In the genomic region with DNA sequence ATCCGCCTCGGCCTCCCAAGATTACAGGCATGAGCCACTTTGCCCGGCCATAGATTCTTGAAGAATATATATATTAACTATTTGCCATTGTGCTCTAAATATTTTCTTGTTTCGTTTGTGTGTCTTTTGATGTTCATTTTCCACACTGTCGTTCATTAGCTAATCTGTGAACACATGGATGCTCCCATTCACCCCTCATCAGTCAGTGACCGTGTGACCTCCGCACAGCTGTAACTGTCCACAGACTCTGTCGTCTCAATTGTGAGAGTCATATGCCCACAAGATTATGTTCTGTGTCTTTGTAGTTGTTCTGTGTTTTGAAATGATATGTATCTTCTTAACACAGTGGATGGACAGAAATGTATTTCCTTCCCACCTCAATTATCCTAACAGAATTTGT, we compare ENCODE assay signal across 25 cellular contexts. TPM values are rescaled to one million over a fixed set of nuclear protein-coding genes. Genes with fewer than 3 reads are reported as not detected.
DNase-seq lines count a peak whose midpoint lies in the region; ATAC-seq and TF ChIP-seq lines count a peak whose summit lies in the region.
"Had no signal": no experiment of that assay in that cellular context is flagged by ENCODE, and none has a peak within 500 bp of the region (broad histone marks: within the 10 kb centered on the region; RNA-seq: fewer than 3 reads in every experiment).

No MANE protein-coding gene starts in this region.

- no peak overlapping the region for H3K4me3 Mint-ChIP-seq in immature natural killer cell
- no peak overlapping the region for H3K4me3 Mint-ChIP-seq in type B pancreatic cell
- H3K4me3 Mint-ChIP-seq: central memory CD8-positive, alpha-beta T cell; stimulated activated naive CD8-positive, alpha-beta T cell treated with anti-CD3 and anti-CD28 coated beads, Interleukin-15, amount 100 ng/mL, for 72 hours; T-helper 2 cell treated with Interferon-gamma antibody and Interleukin-4, amounts not matched to agents 5 μg/mL and 100 μg/mL, for 36 hours had no signal

- H3K27ac Mint-ChIP-seq in immature natural killer cell, result peak overlapping the region in 5 of 6 donors; percentile 0 to 82 (median 23)
- no peak overlapping the region for H3K27ac Mint-ChIP-seq in type B pancreatic cell
- H3K27ac Mint-ChIP-seq: stimulated activated naive CD8-positive, alpha-beta T cell treated with anti-CD3 and anti-CD28 coated beads, Interleukin-15, amount 100 ng/mL, for 72 hours; T-helper 2 cell treated with Interferon-gamma antibody and Interleukin-4, amounts not matched to agents 5 μg/mL and 100 μg/mL, for 36 hours had no signal

- 86 to 87% methylated on average over 8 of the region's 8 CpGs for WGBS in heart right ventricle, 2 donors
- WGBS in upper lobe of left lung, 2 donors, result 72 to 90% methylated on average over 8 of the region's 8 CpGs
- WGBS in smooth muscle cell (ENCODE audit: low lambda C conversion rate), result 85% methylated on average over 8 of the region's 8 CpGs

- no peak for TF ChIP-seq CTCF in heart right ventricle (IDR thresholded peaks at IDR 0.05)
- TF ChIP-seq CTCF in upper lobe of left lung (IDR thresholded peaks at IDR 0.05), result no peak
- TF ChIP-seq CTCF in type B pancreatic cell (conservative IDR thresholded peaks at IDR 0.05), result no peak
- TF ChIP-seq CTCF in smooth muscle cell (IDR thresholded peaks at IDR 0.05; ENCODE audit: borderline replicate concordance, insufficient read depth, poor library complexity, severe bottlenecking), result no peak

- H3K4me1 ChIP-seq in heart right ventricle (peaks cover 9 to 57% (median 40%) of the 10 kb centered on the region in 9 donors), rectal smooth muscle tissue (ENCODE audit: control insufficient read depth, insufficient read depth, low read length) (peaks cover 42% of the 10 kb centered on the region), upper lobe of left lung (peaks cover 0 to 13% (median 6%) of the 10 kb centered on the region in 4 donors), smooth muscle cell (ENCODE audit: low read depth) (no peaks in the 10 kb centered on the region)
- H3K4me1 ChIP-seq: left lung had no signal

- no peak for TF ChIP-seq POLR2A in upper lobe of left lung (IDR thresholded peaks at IDR 0.05)

- H2AFZ ChIP-seq in smooth muscle cell (ENCODE audit: low read depth), result no peak overlapping the region

- no peak overlapping the region for H3K4me3 ChIP-seq in heart right ventricle
- H3K4me3 ChIP-seq in rectal smooth muscle tissue (ENCODE audit: low read length), result no peak overlapping the region
- no peak overlapping the region for H3K4me3 ChIP-seq in upper lobe of left lung
- H3K4me3 ChIP-seq in smooth muscle cell, result no peak overlapping the region
- H3K4me3 ChIP-seq: adrenal gland, left lung had no signal

- H3K27ac ChIP-seq in heart right ventricle (peak overlapping the region in 7 of 10 donors; percentile 79 to 97 (median 89)), rectal smooth muscle tissue (ENCODE audit: low read depth, low read length) (peak overlapping the region; percentile 97), upper lobe of left lung (peak overlapping the region in 3 of 4 donors; percentile 48 to 65 (median 53)), smooth muscle cell (ENCODE audit: low read depth) (no peak overlapping the region)
- H3K27ac ChIP-seq: left lung, WERI-Rb-1 had no signal

- H3K27me3 Mint-ChIP-seq in immature natural killer cell (ENCODE audit: low read depth in 3 of 3) (peaks cover 1 to 5% (median 2%) of the 10 kb centered on the region in 3 donors), type B pancreatic cell (peaks cover 2% of the 10 kb centered on the region)
- H3K27me3 Mint-ChIP-seq: central memory CD8-positive, alpha-beta T cell; stimulated activated naive CD8-positive, alpha-beta T cell treated with anti-CD3 and anti-CD28 coated beads, Interleukin-15, amount 100 ng/mL, for 72 hours had no signal

- H3K36me3 ChIP-seq in heart right ventricle, result no peaks in the 10 kb centered on the region
- no peaks in the 10 kb centered on the region for H3K36me3 ChIP-seq in rectal smooth muscle tissue (ENCODE audit: control insufficient read depth, insufficient read depth, low read length)
- H3K36me3 ChIP-seq in upper lobe of left lung, result no peaks in the 10 kb centered on the region
- no peaks in the 10 kb centered on the region for H3K36me3 ChIP-seq in smooth muscle cell (ENCODE audit: low read depth)
- H3K36me3 ChIP-seq: adrenal gland, left lung, WERI-Rb-1 had no signal

- intact Hi-C loops in heart right ventricle (cut with DNase I), result no loop called here
- intact Hi-C loops in cardiac septum (cut with DNase I), result no loop called here

- H3K9me3 ChIP-seq in heart right ventricle (no peaks in the 10 kb centered on the region), upper lobe of left lung (no peaks in the 10 kb centered on the region), smooth muscle cell (replicated peaks; ENCODE audit: low read depth) (no peaks in the 10 kb centered on the region)
- H3K9me3 ChIP-seq: adrenal gland, BE2C, Caco-2, left lung, SK-N-SH had no signal

- H3K9ac ChIP-seq in rectal smooth muscle tissue (ENCODE audit: low read length) (no peak overlapping the region), smooth muscle cell (ENCODE audit: low read depth) (no peak overlapping the region)
- H3K9ac ChIP-seq: SK-N-SH had no signal

- H3K79me2 ChIP-seq in smooth muscle cell (ENCODE audit: low read depth), result no peaks in the 10 kb centered on the region

- H3F3A ChIP-seq in smooth muscle cell (ENCODE audit: low read depth), result no peaks in the 10 kb centered on the region

- H3K9me3 Mint-ChIP-seq in immature natural killer cell (no peaks in the 10 kb centered on the region), type B pancreatic cell (no peaks in the 10 kb centered on the region)
- H3K9me3 Mint-ChIP-seq: central memory CD8-positive, alpha-beta T cell; stimulated activated naive CD8-positive, alpha-beta T cell treated with anti-CD3 and anti-CD28 coated beads, Interleukin-15, amount 100 ng/mL, for 72 hours; T-helper 2 cell treated with Interferon-gamma antibody and Interleukin-4, amounts not matched to agents 5 μg/mL and 100 μg/mL, for 36 hours had no signal

- no peak overlapping the region for H3K4me2 ChIP-seq in smooth muscle cell
- H3K4me2 ChIP-seq: SK-N-SH had no signal

- peaks cover 17 to 35% of the 10 kb centered on the region in 2 donors for H3K4me1 Mint-ChIP-seq in immature natural killer cell
- H3K4me1 Mint-ChIP-seq in type B pancreatic cell (ENCODE audit: unreplicated experiment), result peaks cover 4% of the 10 kb centered on the region

- H3K36me3 Mint-ChIP-seq in immature natural killer cell (no peaks in the 10 kb centered on the region), type B pancreatic cell (no peaks in the 10 kb centered on the region)

- DNase-seq in heart right ventricle (no peak), cardiac septum (ENCODE audit: low spot score) (no peak), immature natural killer cell (no peak), upper lobe of left lung (no peak), type B pancreatic cell (ENCODE audit: extremely low spot score, unreplicated experiment) (no peak), dedifferentiated amniotic fluid mesenchymal stem cell (ENCODE audit: extremely low spot score) (no peak), smooth muscle cell (lab: John Stamatoyannopoulos, UW; ENCODE audit: unreplicated experiment) (no peak)
- DNase-seq: adrenal gland; BE2C; Caco-2; effector CD8-positive, alpha-beta T cell; left lung; NCI-H1105; NCI-H2029 treated with DMSO at 0.1 percent for 48 hours; NCI-H446; NK-92 treated with Interleukin-12 subunit alpha and Interleukin-12 subunit beta, amount 100 ng/mL, for 24 hours; SK-N-SH; stimulated activated CD4-positive, alpha-beta T cell treated with anti-CD3 and anti-CD28 coated beads, Interleukin-2, amount 100 ng/mL, for 24 hours; stimulated activated naive CD8-positive, alpha-beta T cell treated with anti-CD3 and anti-CD28 coated beads, Interleukin-15, amount 100 ng/mL, for 72 hours; WERI-Rb-1 had no signal

- ATAC-seq in heart right ventricle (no peak), upper lobe of left lung (ENCODE audit: low FRiP score in 2 of 2) (no peak)
- ATAC-seq: esophagus mucosa; stimulated activated naive CD8-positive, alpha-beta T cell treated with anti-CD3 and anti-CD28 coated beads, Interleukin-15, amount 100 ng/mL, for 72 hours had no signal

- H4K20me1 ChIP-seq in smooth muscle cell (ENCODE audit: low read depth), result no peaks in the 10 kb centered on the region

- TF ChIP-seq EP300 in upper lobe of left lung (IDR thresholded peaks at IDR 0.05), result no peak

- H3K27me3 ChIP-seq in heart right ventricle, result no peaks in the 10 kb centered on the region
- H3K27me3 ChIP-seq in rectal smooth muscle tissue (ENCODE audit: control insufficient read depth, insufficient read depth, low read length), result no peaks in the 10 kb centered on the region
- H3K27me3 ChIP-seq in upper lobe of left lung, result no peaks in the 10 kb centered on the region
- H3K27me3 ChIP-seq in smooth muscle cell (ENCODE audit: low read depth), result no peaks in the 10 kb centered on the region
- H3K27me3 ChIP-seq: adrenal gland, BE2C, left lung had no signal

RNA-seq across cellular contexts. Expression of a gene that starts 29.6 kb away (rescaled TPM):
- total RNA-seq in heart right ventricle (100 to 1,000 TPM in 8 of 10 donors, 10 to 100 TPM in 2; 52.7 to 428 (median 162) TPM), cardiac septum (253 TPM), upper lobe of left lung (10 to 100 TPM in 3 of 6 donors, 1 to 10 TPM in 3; 3.4 to 14.4 (median 9.9) TPM), type B pancreatic cell (ENCODE audit: low replicate concordance) (11.3 and 23.8 TPM in 2 replicates), smooth muscle cell (11.1 and 24.0 TPM in 2 replicates)
- polyA plus RNA-seq in heart right ventricle (1,000 to 10,000 TPM in 1 of 2 donors, 100 to 1,000 TPM in 1; 288 to 1,549 TPM), immature natural killer cell (100 to 1,000 TPM in 1 of 3 donors, 10 to 100 TPM in 2; 70.8 to 292 (median 96.5) TPM), smooth muscle cell (70.8 and 72.0 TPM in 2 replicates)
- total RNA-seq: H4 had no signal
